Comparison of ENCODE assay signal across 8 cellular contexts in the genomic region with DNA sequence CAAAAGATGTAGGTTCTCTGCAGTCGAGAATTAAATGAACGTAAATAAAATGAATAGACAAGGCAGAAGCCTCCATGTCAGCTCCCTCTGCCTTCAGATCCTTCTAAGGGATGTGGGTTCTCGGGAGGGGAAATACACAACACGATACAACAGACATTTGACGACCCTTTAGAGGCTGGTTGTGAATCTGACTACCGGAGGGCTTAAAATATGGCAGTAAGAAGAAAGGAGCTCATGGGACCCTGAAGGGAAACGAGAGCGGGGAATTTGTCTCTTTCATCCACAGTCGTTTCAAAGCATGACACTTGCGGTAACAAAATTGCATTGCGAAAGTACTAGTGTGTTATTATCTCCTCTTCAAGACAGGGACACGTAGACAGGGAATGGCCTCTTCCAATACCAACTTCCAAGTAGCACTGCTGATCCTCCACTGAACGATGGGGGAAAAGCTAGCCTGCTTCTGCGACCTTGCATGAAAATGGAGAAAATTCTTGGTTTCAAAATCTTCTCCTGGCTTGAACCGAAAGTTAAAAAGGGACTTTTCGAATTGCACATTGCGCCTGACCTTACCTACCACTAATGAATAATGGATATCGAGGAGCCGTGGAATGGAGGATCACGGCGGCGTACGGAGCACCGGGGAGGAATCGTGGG. TPM values are rescaled to one million over a fixed set of nuclear protein-coding genes. Genes with fewer than 3 reads are reported as not detected.
A peak's percentile ranks its signal among the peaks of the same experiment; 100 is the strongest.
DNase-seq lines count a peak whose midpoint lies in the region; ATAC-seq, FAIRE-seq and TF ChIP-seq lines count a peak whose summit lies in the region.

No MANE protein-coding gene starts in this region.

- no peak for ATAC-seq in T-helper 17 cell
- ATAC-seq in pancreas: peak in 1 of 4 donors; percentile 1
- ATAC-seq in HG02759 (IDR thresholded peaks at IDR 0.05; ENCODE audit: unreplicated experiment): no peak

- intact Hi-C loops in pancreas (cut with DNase I): no loop called here

- H3K4me1 Mint-ChIP-seq in T-helper 17 cell: peaks cover 32% of the 10 kb centered on the region

- H3K36me3 Mint-ChIP-seq in T-helper 17 cell (ENCODE audit: low read depth): peaks cover 3% of the 10 kb centered on the region

- no peaks in the 10 kb centered on the region for H3K36me3 ChIP-seq in HAP-1 (replicated peaks)
- H3K36me3 ChIP-seq in pancreas: no peaks in the 10 kb centered on the region

- H3K4me3 Mint-ChIP-seq in T-helper 17 cell: peak overlapping the region; percentile 99

- no peaks in the 10 kb centered on the region for H3K27me3 Mint-ChIP-seq in T-helper 17 cell

- no peak for FAIRE-seq in pancreas (lab: Jason Lieb, UNC)

- in situ Hi-C loops in HAP-1 (cut with MboI; ENCODE audit: low sequenced_read_pairs): no loop called here

- H3K4me3 ChIP-seq in HAP-1: peak overlapping the region; percentile 50
- peak overlapping the region; percentile 53 to 78 (median 61) for H3K4me3 ChIP-seq in pancreas

- H3K27ac Mint-ChIP-seq in T-helper 17 cell: peak overlapping the region; percentile 97

- H3K9me3 ChIP-seq in HAP-1 (no peaks in the 10 kb centered on the region), T-helper 17 cell (ENCODE audit: control insufficient read depth, low read length, poor library complexity, severe bottlenecking) (no peaks in the 10 kb centered on the region), pancreas (no peaks in the 10 kb centered on the region)

- 19 to 24% methylated on average over 25 of the region's 25 CpGs for WGBS in pancreas, 2 donors

- DNase-seq in CD1c-positive myeloid dendritic cell (ENCODE audit: extremely low spot score) (peak; percentile 43), HAP-1 (ENCODE audit: low spot score in 2 of 2) (no peak), T-helper 17 cell (no peak), fibroblast of gingiva (ENCODE audit: low read depth) (peak; percentile 21), pancreas (no peak), SHP77 treated with DMSO at 0.1 percent for 48 hours (lab: John Stamatoyannopoulos, UW) (no peak)
- DNase-seq in effector CD4-positive, alpha-beta T cell: no peak

- TF ChIP-seq CTCF in pancreas (IDR thresholded peaks at IDR 0.05): no peak

- H3K4me1 ChIP-seq in HAP-1: peaks cover 11% of the 10 kb centered on the region
- H3K4me1 ChIP-seq in pancreas: peaks cover 0 to 18% (median 6%) of the 10 kb centered on the region in 3 donors

- peaks cover 28% of the 10 kb centered on the region for H3K27me3 ChIP-seq in HAP-1 (ENCODE audit: low read depth)
- no peaks in the 10 kb centered on the region for H3K27me3 ChIP-seq in pancreas

- peak overlapping the region in 2 of 4 donors; percentile 49 to 74 for H3K27ac ChIP-seq in pancreas

RNA-seq across cellular contexts. Expression of a gene that starts 1.2 kb away (rescaled TPM):
- total RNA-seq in T-helper 17 cell (10 to 100 TPM; 64.4 to 64.5 TPM), pancreas (10 to 100 TPM in 3 of 6 donors, 1 to 10 TPM in 3; 7.0 to 15.5 (median 9.1) TPM)
- 1 to 10 TPM; 4.0 to 7.3 TPM for polyA plus RNA-seq in pancreas

Comparison
In these comparisons a context has a peak if more than half of its experiments do, and no peak if none do; other contexts are left out.
1. DNase-seq: peak in CD1c-positive myeloid dendritic cell (single experiment) and fibroblast of gingiva (single experiment); none in HAP-1 (0 of 2), T-helper 17 cell (0 of 3), pancreas (0 of 6), effector CD4-positive, alpha-beta T cell (single experiment) and SHP77 treated with DMSO at 0.1 percent for 48 hours (single experiment).